Comparison of ENCODE assay signal across 8 cellular contexts in genomic region chr2:202238234-202239197, GRCh38. TPM values are rescaled to one million over a fixed set of nuclear protein-coding genes. Genes with fewer than 3 reads are reported as not detected.
DNase-seq lines count a peak whose midpoint lies in the region; ATAC-seq and TF ChIP-seq lines count a peak whose summit lies in the region.

Gene SUMO1, minus strand, starts transcription at chr2:202238597. Its CDS starts 146 bp downstream, at chr2:202238451.

- H3F3A ChIP-seq in SU-DHL-6 (ENCODE audit: insufficient read depth): peaks cover 3% of the 10 kb centered on the region; the same call in 1 of the 2 replicates

- intact Hi-C loops in head of caudate nucleus (cut with DNase I): no loop called here

- H3K9me3 ChIP-seq in SU-DHL-6 (ENCODE audit: insufficient read depth, low read length): no peaks in the 10 kb centered on the region
- no peaks in the 10 kb centered on the region for H3K9me3 ChIP-seq in thoracic aorta

- POLR2A ChIA-PET in activated naive CD8-positive, alpha-beta T cell treated with anti-CD3 and anti-CD28 coated beads, Interleukin-2, amount 10 ng/mL, durations not matched to agents 7 days and 5 days (lab: Charles Lee): interaction anchor here (0.6 to 2.0 kb wide), 11 partner anchors 9 to 458 kb away, joined by 3 to 16 read pairs (median 4); partner anchors contain the start of genes ALS2 and NOP58

- peaks cover 16% of the 10 kb centered on the region for H3K4me1 Mint-ChIP-seq in activated naive CD8-positive, alpha-beta T cell treated with anti-CD3 and anti-CD28 coated beads, Interleukin-2, amount 10 ng/mL, durations not matched to agents 7 days and 5 days
- peaks cover 17% of the 10 kb centered on the region for H3K4me1 Mint-ChIP-seq in osteocyte (ENCODE audit: unreplicated experiment)

- peak within 1 kb of the TSS; percentile 85 for H3K9ac ChIP-seq in SU-DHL-6 (ENCODE audit: low read length)

- H3K27me3 Mint-ChIP-seq in activated naive CD8-positive, alpha-beta T cell treated with anti-CD3 and anti-CD28 coated beads, Interleukin-2, amount 10 ng/mL, durations not matched to agents 7 days and 5 days: no peaks in the 10 kb centered on the region
- no peaks in the 10 kb centered on the region for H3K27me3 Mint-ChIP-seq in osteocyte (ENCODE audit: unreplicated experiment)

- peak within 1 kb of the TSS; percentile 99 for H3K27ac Mint-ChIP-seq in activated naive CD8-positive, alpha-beta T cell treated with anti-CD3 and anti-CD28 coated beads, Interleukin-2, amount 10 ng/mL, durations not matched to agents 7 days and 5 days
- peak within 1 kb of the TSS; percentile 97 for H3K27ac Mint-ChIP-seq in osteocyte (ENCODE audit: unreplicated experiment)

- TF ChIP-seq CTCF in GM12864 (IDR thresholded peaks at IDR 0.05; ENCODE audit: low read depth, low read length, missing control alignments) (no peak), SU-DHL-6 (IDR thresholded peaks at IDR 0.05; ENCODE audit: insufficient read depth, low read length, poor library complexity, severe bottlenecking) (no peak), osteocyte (IDR thresholded peaks at IDR 0.05) (no peak), thoracic aorta (IDR thresholded peaks at IDR 0.05) (no peak)

- no peaks in the 10 kb centered on the region for H3K36me3 Mint-ChIP-seq in activated naive CD8-positive, alpha-beta T cell treated with anti-CD3 and anti-CD28 coated beads, Interleukin-2, amount 10 ng/mL, durations not matched to agents 7 days and 5 days
- no peaks in the 10 kb centered on the region for H3K36me3 Mint-ChIP-seq in osteocyte (ENCODE audit: unreplicated experiment)

- H3K9me3 Mint-ChIP-seq in activated naive CD8-positive, alpha-beta T cell treated with anti-CD3 and anti-CD28 coated beads, Interleukin-2, amount 10 ng/mL, durations not matched to agents 7 days and 5 days: no peaks in the 10 kb centered on the region
- no peaks in the 10 kb centered on the region for H3K9me3 Mint-ChIP-seq in osteocyte (ENCODE audit: unreplicated experiment)

- H3K79me2 ChIP-seq in SU-DHL-6 (ENCODE audit: insufficient read depth, low read length): peaks cover 49% of the 10 kb centered on the region

- H3K4me3 ChIP-seq in GM12864 (ENCODE audit: low read depth, low read length) (peak within 1 kb of the TSS; percentile 88), SU-DHL-6 (ENCODE audit: insufficient read depth, low read length, poor library complexity, severe bottlenecking) (peak within 1 kb of the TSS; percentile 80), thoracic aorta (peak within 1 kb of the TSS; percentile 96)

- H3K27ac ChIP-seq in SU-DHL-6 (ENCODE audit: low read depth, low read length): peak within 1 kb of the TSS; percentile 42
- peak within 1 kb of the TSS; percentile 80 to 82 for H3K27ac ChIP-seq in thoracic aorta

- H3K4me3 Mint-ChIP-seq in activated naive CD8-positive, alpha-beta T cell treated with anti-CD3 and anti-CD28 coated beads, Interleukin-2, amount 10 ng/mL, durations not matched to agents 7 days and 5 days: peak within 1 kb of the TSS; percentile 93
- H3K4me3 Mint-ChIP-seq in osteocyte (ENCODE audit: unreplicated experiment): peak within 1 kb of the TSS; percentile 96

- peak; percentile 81 for DNase-seq in GM12864 (ENCODE audit: low read depth)
- peak; percentile 68 for DNase-seq in NCI-H128 (lab: John Stamatoyannopoulos, UW; ENCODE audit: unreplicated experiment)
- DNase-seq in activated naive CD8-positive, alpha-beta T cell treated with anti-CD3 and anti-CD28 coated beads, Interleukin-2, amount 10 ng/mL, durations not matched to agents 7 days and 5 days: peak; percentile 89
- DNase-seq in head of caudate nucleus: peak; percentile 87 to 97 (median 94)
- peak; percentile 91 for DNase-seq in osteocyte (ENCODE audit: extremely low spot score, unreplicated experiment)
- DNase-seq in thoracic aorta (ENCODE audit: low spot score): peak; percentile 71

- H3K4me2 ChIP-seq in SU-DHL-6 (ENCODE audit: low read depth, low read length, poor library complexity, severe bottlenecking): peak within 1 kb of the TSS; percentile 100

- H3K36me3 ChIP-seq in SU-DHL-6 (ENCODE audit: low read length) (no peaks in the 10 kb centered on the region), thoracic aorta (no peaks in the 10 kb centered on the region)

- H3K4me1 ChIP-seq in thoracic aorta (ENCODE audit: control insufficient read depth in 1 of 2, low read depth in 2 of 2): peaks cover 14 to 21% of the 10 kb centered on the region in 2 donors

- H3K27me3 ChIP-seq in SU-DHL-6 (ENCODE audit: low read length): no peaks in the 10 kb centered on the region
- H3K27me3 ChIP-seq in thoracic aorta (replicated peaks; ENCODE audit: insufficient read depth): no peaks in the 10 kb centered on the region

- peaks cover 7% of the 10 kb centered on the region; the same call in 1 of the 2 replicates for H4K20me1 ChIP-seq in SU-DHL-6 (ENCODE audit: low read depth, low read length)

- peak; percentile 97 for ATAC-seq in HG02678 (IDR thresholded peaks at IDR 0.05; ENCODE audit: unreplicated experiment)
- peak; percentile 93 for ATAC-seq in activated naive CD8-positive, alpha-beta T cell treated with anti-CD3 and anti-CD28 coated beads, Interleukin-2, amount 10 ng/mL, durations not matched to agents 7 days and 5 days (ENCODE audit: low read depth)
- peak; percentile 69 for ATAC-seq in thoracic aorta (ENCODE audit: insufficient number of reproducible peaks, low FRiP score, low read depth)

- H3K9me2 ChIP-seq in SU-DHL-6 (replicated peaks; ENCODE audit: insufficient read depth, low read length): no peaks in the 10 kb centered on the region

- H2AFZ ChIP-seq in SU-DHL-6 (ENCODE audit: low read depth, low read length, severe bottlenecking): peak within 1 kb of the TSS; percentile 87

RNA-seq across cellular contexts. Expression of gene SUMO1, which starts in this region (rescaled TPM):
- total RNA-seq in activated naive CD8-positive, alpha-beta T cell treated with anti-CD3 and anti-CD28 coated beads, Interleukin-2, amount 10 ng/mL, durations not matched to agents 7 days and 5 days: 10 to 100 TPM; 84.6 to 85.5 TPM
- total RNA-seq in osteocyte (89.8 and 94.7 TPM in 2 replicates), thoracic aorta (10 to 100 TPM; 36.8 to 55.2 TPM)

Comparison
In these comparisons a context has a peak if more than half of its experiments do, and no peak if none do; other contexts are left out.
1. Peak in every context shown above with its lines: DNase-seq, ATAC-seq, H3K4me3 ChIP-seq and H3K27ac ChIP-seq.